2 cellular contexts compared by ENCODE assay signal in genomic region chr4:109848501-109848900, GRCh38.
TF ChIP-seq lines count a peak whose summit lies in the region.

No MANE protein-coding gene starts in this region.

TF ChIP-seq in GM23338, 12 proteins besides CTCF, POLR2A, EP300 and RAD21:
- TF ChIP-seq ETS1 (IDR thresholded peaks at IDR 0.05) (no peak), JUNB (IDR thresholded peaks at IDR 0.05; ENCODE audit: unreplicated experiment) (no peak), CREB1 (CRISPR knock-in tag; IDR thresholded peaks at IDR 0.05; ENCODE audit: low read depth) (no peak), NANOG (IDR thresholded peaks at IDR 0.05; ENCODE audit: borderline replicate concordance) (no peak), EZH2 (IDR thresholded peaks at IDR 0.05; ENCODE audit: low read depth, unreplicated experiment) (no peak), ZNF331 (CRISPR knock-in tag; IDR thresholded peaks at IDR 0.05; ENCODE audit: low read depth) (no peak), ZNF114 (CRISPR knock-in tag; IDR thresholded peaks at IDR 0.05) (no peak), POLR2AphosphoS5 (IDR thresholded peaks at IDR 0.05; ENCODE audit: low read depth) (no peak), REST (IDR thresholded peaks at IDR 0.05; ENCODE audit: unreplicated experiment) (no peak), STAT1 (IDR thresholded peaks at IDR 0.05; ENCODE audit: unreplicated experiment) (no peak), EZH2phosphoT487 (IDR thresholded peaks at IDR 0.05; ENCODE audit: unreplicated experiment) (no peak), ZNF462 (CRISPR knock-in tag; IDR thresholded peaks at IDR 0.05) (no peak)

TF ChIP-seq in K562, 482 proteins besides CTCF, POLR2A, EP300 and RAD21:
- TF ChIP-seq CBX8 (IDR thresholded peaks at IDR 0.05; ENCODE audit: borderline replicate concordance, extremely low read depth, low read depth, low read length, poor library complexity, severe bottlenecking) = peak; percentile 73
- no peak for TF ChIP-seq PRPF4 (IDR thresholded peaks at IDR 0.05; ENCODE audit: insufficient read depth, low read depth, low read length, poor library complexity, severe bottlenecking)
